ENCODE assay signal across 33 cellular contexts in genomic region chr9:79621916-79622575, GRCh38. TPM values are rescaled to one million over a fixed set of nuclear protein-coding genes. Genes with fewer than 3 reads are reported as not detected.
DNase-seq lines count a peak whose midpoint lies in the region; ATAC-seq, FAIRE-seq and TF ChIP-seq lines count a peak whose summit lies in the region.
"Had no signal": no experiment of that assay in that cellular context is flagged by ENCODE, and none has a peak within 500 bp of the region (broad histone marks: within the 10 kb centered on the region; RNA-seq: fewer than 3 reads in every experiment).

No MANE protein-coding gene starts in this region.

- H3K23ac ChIP-seq in H9 (ENCODE audit: insufficient read length, low read depth, low read length): no peak overlapping the region

- TF ChIP-seq RAD21 in SK-N-SH (IDR thresholded peaks at IDR 0.05; ENCODE audit: low read length): no peak

- no peaks in the 10 kb centered on the region for H3F3A ChIP-seq in SK-N-SH (replicated peaks; ENCODE audit: insufficient read depth)

- no peak for TF ChIP-seq EP300 in SK-N-SH (IDR thresholded peaks at IDR 0.05; ENCODE audit: borderline replicate concordance in 1 of 2, low read depth in 1 of 2, low read length in 1 of 2)

- no peak overlapping the region for H2BK20ac ChIP-seq in H9 (ENCODE audit: low read depth, low read length, poor library complexity, severe bottlenecking)

- H2BK5ac ChIP-seq in H9 (ENCODE audit: insufficient read length, low read length): no peak overlapping the region

- H3K9me3 ChIP-seq in SK-N-SH: no peaks in the 10 kb centered on the region
- no peaks in the 10 kb centered on the region for H3K9me3 ChIP-seq in H9 (ENCODE audit: control insufficient read depth, low read depth, low read length)
- H3K9me3 ChIP-seq: ascending aorta, gastroesophageal sphincter, testis, vagina had no signal

- H2BK120ac ChIP-seq in H9 (ENCODE audit: low read depth, low read length, poor library complexity, severe bottlenecking): no peak overlapping the region

- H3K9me3 Mint-ChIP-seq in H9: no peaks in the 10 kb centered on the region
- H3K9me3 Mint-ChIP-seq in dendritic cell treated with granulocyte-macrophage colony-stimulating factor and Interleukin-4, amounts not matched to agents 40 ng/mL and 50 ng/mL, for 4 days: no peaks in the 10 kb centered on the region
- peaks cover 4% of the 10 kb centered on the region for H3K9me3 Mint-ChIP-seq in osteocyte (ENCODE audit: unreplicated experiment)
- H3K9me3 Mint-ChIP-seq: activated CD4-positive, alpha-beta memory T cell treated with anti-CD3 and anti-CD28 coated beads for 36 hours; activated T-helper 17 cell treated with anti-CD3 and anti-CD28 coated beads, Interleukin-2, amount 50 U/mL, for 72 hours had no signal

- H3K18ac ChIP-seq in H9 (ENCODE audit: insufficient read length, low read depth, low read length): no peak overlapping the region

- TF ChIP-seq POLR2A in GM12891 (IDR thresholded peaks at IDR 0.05; ENCODE audit: low read depth, low read length): no peak

- H3K4me2 ChIP-seq in SK-N-SH (no peak overlapping the region), H9 (ENCODE audit: insufficient read depth, insufficient read length, low read length) (no peak overlapping the region)

- ATAC-seq in SK-N-SH treated with all-trans-retinoic acid at 6 μM for 48 hours: peak; percentile 36
- ATAC-seq: activated naive CD4-positive, alpha-beta T cell treated with anti-CD3 and anti-CD28 coated beads, Interleukin-2, amount 50 U/mL, for 72 hours; activated T-helper 17 cell treated with anti-CD3 and anti-CD28 coated beads, Interleukin-2, amount 50 U/mL, for 72 hours; gastroesophageal sphincter; left lobe of liver; Panc1 had no signal

- no peak overlapping the region for H3K4me3 ChIP-seq in SK-N-SH (ENCODE audit: low read depth in 2 of 2, low read length in 1 of 2)
- H3K4me3 ChIP-seq: ascending aorta, cardiac muscle cell, gastroesophageal sphincter, testis, vagina had no signal

- FAIRE-seq in GM12891 (lab: Jason Lieb, UNC): no peak
- FAIRE-seq: endometrium, GM18507 had no signal

- H3K4me3 Mint-ChIP-seq in H9 (no peak overlapping the region), osteocyte (ENCODE audit: unreplicated experiment) (no peak overlapping the region)
- no peak overlapping the region for H3K4me3 Mint-ChIP-seq in dendritic cell treated with granulocyte-macrophage colony-stimulating factor and Interleukin-4, amounts not matched to agents 40 ng/mL and 50 ng/mL, for 4 days
- H3K4me3 Mint-ChIP-seq: activated CD4-positive, alpha-beta memory T cell treated with anti-CD3 and anti-CD28 coated beads for 36 hours; activated T-helper 17 cell treated with anti-CD3 and anti-CD28 coated beads, Interleukin-2, amount 50 U/mL, for 72 hours had no signal

- no peak overlapping the region for H3K56ac ChIP-seq in H9 (ENCODE audit: insufficient read length, low read depth, low read length)

- no peak overlapping the region for H4K5ac ChIP-seq in H9 (ENCODE audit: insufficient read length, low read depth, low read length)

- intact Hi-C loops in dendritic cell treated with granulocyte-macrophage colony-stimulating factor and Interleukin-4, amounts not matched to agents 40 ng/mL and 50 ng/mL, for 4 days (cut with micrococcal nuclease): loop anchor here (5.0 kb wide), 1 partner anchor 40 kb away; no protein-coding TSS in a partner anchor

- no peaks in the 10 kb centered on the region for H3K27me3 ChIP-seq in SK-N-SH (ENCODE audit: insufficient read depth)
- H3K27me3 ChIP-seq in H9 (ENCODE audit: insufficient read depth, low read length): no peaks in the 10 kb centered on the region
- H3K27me3 ChIP-seq: ascending aorta, cardiac muscle cell, gastroesophageal sphincter, testis, vagina had no signal

- no peak overlapping the region for H2BK12ac ChIP-seq in H9 (ENCODE audit: insufficient read length, low read depth, low read length)

- H3K79me1 ChIP-seq in H9 (ENCODE audit: insufficient read depth, low read depth, low read length, poor library complexity, severe bottlenecking): peaks cover 3% of the 10 kb centered on the region

- no peak overlapping the region for H3K4ac ChIP-seq in H9 (ENCODE audit: low read depth, low read length)

- H3K9me2 ChIP-seq in SK-N-SH: no peaks in the 10 kb centered on the region

- CTCF ChIA-PET in SK-N-SH (lab: Yijun Ruan, JAX): interaction anchor here (1.0 kb wide), 1 partner anchor 25 kb away, joined by 3 read pairs; no protein-coding TSS in a partner anchor

- H4K91ac ChIP-seq in H9 (ENCODE audit: insufficient read length, low read depth, low read length): no peak overlapping the region

- POLR2A ChIA-PET in SK-N-SH (lab: Yijun Ruan, JAX): no interaction called here

- DNase-seq in SK-N-SH (no peak), H9 (no peak), osteocyte (ENCODE audit: extremely low spot score, unreplicated experiment) (no peak), GM19238 (ENCODE audit: insufficient read length, low spot score) (no peak), HPDE6-E6E7 (ENCODE audit: extremely low spot score) (no peak), GM12891 (ENCODE audit: insufficient read length, low spot score) (no peak)
- DNase-seq: activated CD4-positive, alpha-beta memory T cell treated with anti-CD3 and anti-CD28 coated beads for 36 hours; activated CD4-positive, CD25-positive, alpha-beta regulatory T cell treated with anti-CD3 and anti-CD28 coated beads, Interleukin-2, amount 50 U/mL, for 72 hours; activated CD8-positive, alpha-beta memory T cell treated with anti-CD3 and anti-CD28 coated beads, Interleukin-2, amount 50 U/mL, for 4 hours; GDM1; hypothalamus; mesenchymal stem cell; NCI-H1417 treated with DMSO at 0.1 percent for 48 hours; NCI-H524; occipital lobe; SIG-M5; stimulated activated CD4-positive, alpha-beta T cell treated with anti-CD3 and anti-CD28 coated beads, Interleukin-15, amount 100 ng/mL, for 24 hours; stimulated activated naive CD4-positive, alpha-beta T cell treated with Interleukin-2 at 50 U/mL for 16 hours; T-helper 1 cell; testis had no signal

- H3K36me3 ChIP-seq in SK-N-SH (replicated peaks in 1 of 2; ENCODE audit: control insufficient read depth in 1 of 2, insufficient read depth in 2 of 2, low read length in 1 of 2): peaks cover 17 to 24% of the 10 kb centered on the region in 2 experiments
- H3K36me3 ChIP-seq: ascending aorta, cardiac muscle cell, gastroesophageal sphincter, vagina had no signal

- H3K4me1 Mint-ChIP-seq in H9: peaks cover 23 to 25% of the 10 kb centered on the region in 2 experiments
- peaks cover 37% of the 10 kb centered on the region for H3K4me1 Mint-ChIP-seq in dendritic cell treated with granulocyte-macrophage colony-stimulating factor and Interleukin-4, amounts not matched to agents 40 ng/mL and 50 ng/mL, for 4 days (ENCODE audit: low read depth)
- peaks cover 32% of the 10 kb centered on the region for H3K4me1 Mint-ChIP-seq in osteocyte (ENCODE audit: unreplicated experiment)

- no peak for TF ChIP-seq CTCF in SK-N-SH (IDR thresholded peaks at IDR 0.05)
- TF ChIP-seq CTCF in H9 (conservative IDR thresholded peaks at IDR 0.05): no peak
- TF ChIP-seq CTCF in osteocyte (IDR thresholded peaks at IDR 0.05): no peak

- H3K79me2 ChIP-seq in SK-N-SH (ENCODE audit: insufficient read depth) (peaks cover 93% of the 10 kb centered on the region), H9 (ENCODE audit: insufficient read depth, low read length) (no peaks in the 10 kb centered on the region)

- H3K36me3 Mint-ChIP-seq in H9 (ENCODE audit: insufficient read depth in 1 of 3, low read depth in 3 of 3) (peaks cover 0 to 9% (median 2%) of the 10 kb centered on the region in 3 experiments; a peak in 2 of 7 replicates), osteocyte (ENCODE audit: unreplicated experiment) (peaks cover 11% of the 10 kb centered on the region)
- peaks cover 5% of the 10 kb centered on the region for H3K36me3 Mint-ChIP-seq in dendritic cell treated with granulocyte-macrophage colony-stimulating factor and Interleukin-4, amounts not matched to agents 40 ng/mL and 50 ng/mL, for 4 days (ENCODE audit: low read depth)
- H3K36me3 Mint-ChIP-seq: activated CD4-positive, alpha-beta memory T cell treated with anti-CD3 and anti-CD28 coated beads for 36 hours had no signal

- H3K4me1 ChIP-seq in SK-N-SH (ENCODE audit: control insufficient read depth in 1 of 2, insufficient read depth in 2 of 2, low read depth in 1 of 2, low read length in 1 of 2) (peaks cover 7 to 26% of the 10 kb centered on the region in 2 experiments), H9 (ENCODE audit: insufficient read depth, low read length) (no peaks in the 10 kb centered on the region; the same call in 1 of the 2 replicates)
- H3K4me1 ChIP-seq: ascending aorta, testis had no signal

- H3K27ac ChIP-seq in SK-N-SH (ENCODE audit: low read depth in 2 of 2, low read length in 1 of 2): peak overlapping the region in 1 of 2 experiments; percentile 21; a peak in 2 of 4 replicates
- H3K27ac ChIP-seq in H9 (ENCODE audit: insufficient read length, low read depth, low read length): no peak overlapping the region
- H3K27ac ChIP-seq: 22Rv1, ascending aorta, cardiac muscle cell, gastroesophageal sphincter, testis, vagina had no signal

- H3K27ac Mint-ChIP-seq in H9 (peak overlapping the region in 2 of 3 experiments; percentile 3 to 65; a peak in 4 of 7 replicates), osteocyte (ENCODE audit: unreplicated experiment) (peak overlapping the region; percentile 5)
- peak overlapping the region; percentile 16 for H3K27ac Mint-ChIP-seq in dendritic cell treated with granulocyte-macrophage colony-stimulating factor and Interleukin-4, amounts not matched to agents 40 ng/mL and 50 ng/mL, for 4 days
- H3K27ac Mint-ChIP-seq: activated CD4-positive, alpha-beta memory T cell treated with anti-CD3 and anti-CD28 coated beads for 36 hours; activated naive CD4-positive, alpha-beta T cell treated with anti-CD3 and anti-CD28 coated beads, Interleukin-2, amount 50 U/mL, for 72 hours; activated T-helper 17 cell treated with anti-CD3 and anti-CD28 coated beads, Interleukin-2, amount 50 U/mL, for 72 hours had no signal

- H2BK15ac ChIP-seq in H9 (ENCODE audit: low read depth, low read length): no peak overlapping the region

- H4K20me1 ChIP-seq in SK-N-SH (ENCODE audit: insufficient read depth) (peaks cover 72% of the 10 kb centered on the region), H9 (ENCODE audit: control insufficient read depth, insufficient read depth, insufficient read length) (no peaks in the 10 kb centered on the region)

- no peaks in the 10 kb centered on the region for H3K23me2 ChIP-seq in H9 (ENCODE audit: insufficient read length, low read depth, low read length, poor library complexity, severe bottlenecking)

- H3T11ph ChIP-seq in H9 (ENCODE audit: low read length): no peak overlapping the region

- no peak overlapping the region for H3K9ac ChIP-seq in SK-N-SH
- H3K9ac ChIP-seq in H9 (ENCODE audit: extremely low read depth, insufficient read length, low read length): no peak overlapping the region

- no peak overlapping the region for H2AFZ ChIP-seq in SK-N-SH (ENCODE audit: low read depth)
- no peak overlapping the region for H2AFZ ChIP-seq in H9 (ENCODE audit: low read length)

- no peak overlapping the region for H2AK5ac ChIP-seq in H9 (ENCODE audit: insufficient read length, low read length)

- no peak overlapping the region for H3K14ac ChIP-seq in H9 (ENCODE audit: insufficient read depth, low read length)

- H4K8ac ChIP-seq in H9 (replicated peaks; ENCODE audit: insufficient read length, low read depth, low read length): no peak overlapping the region

- H3K27me3 Mint-ChIP-seq in H9 (ENCODE audit: low read depth) (no peaks in the 10 kb centered on the region), osteocyte (ENCODE audit: unreplicated experiment) (no peaks in the 10 kb centered on the region)
- H3K27me3 Mint-ChIP-seq in dendritic cell treated with granulocyte-macrophage colony-stimulating factor and Interleukin-4, amounts not matched to agents 40 ng/mL and 50 ng/mL, for 4 days: no peaks in the 10 kb centered on the region
- H3K27me3 Mint-ChIP-seq: activated CD4-positive, alpha-beta memory T cell treated with anti-CD3 and anti-CD28 coated beads for 36 hours; activated T-helper 17 cell treated with anti-CD3 and anti-CD28 coated beads, Interleukin-2, amount 50 U/mL, for 72 hours had no signal

RNA-seq across cellular contexts. Expression of gene TLE4, which starts 50.3 kb away (rescaled TPM):
- polyA plus RNA-seq in SK-N-SH (2012; rRNA removed): 40.4 and 49.5 TPM in 2 replicates
- 45.0 and 48.3 TPM in 2 replicates for polyA plus RNA-seq in SK-N-SH (2012; cell fraction: cytosol; rRNA removed)
- 86.9 and 87.3 TPM in 2 replicates for polyA plus RNA-seq in SK-N-SH (2012; cell fraction: nucleus; rRNA removed)
- 35.1 and 36.5 TPM in 2 replicates for total RNA-seq in H9 (2021)
- 102 and 115 TPM in 2 replicates for total RNA-seq in osteocyte
- 1.6 TPM for polyA plus RNA-seq in GM12891 (2012; ENCODE audit: low read depth, missing spikeins)
